27 cellular contexts compared by ENCODE assay signal in the genomic region with DNA sequence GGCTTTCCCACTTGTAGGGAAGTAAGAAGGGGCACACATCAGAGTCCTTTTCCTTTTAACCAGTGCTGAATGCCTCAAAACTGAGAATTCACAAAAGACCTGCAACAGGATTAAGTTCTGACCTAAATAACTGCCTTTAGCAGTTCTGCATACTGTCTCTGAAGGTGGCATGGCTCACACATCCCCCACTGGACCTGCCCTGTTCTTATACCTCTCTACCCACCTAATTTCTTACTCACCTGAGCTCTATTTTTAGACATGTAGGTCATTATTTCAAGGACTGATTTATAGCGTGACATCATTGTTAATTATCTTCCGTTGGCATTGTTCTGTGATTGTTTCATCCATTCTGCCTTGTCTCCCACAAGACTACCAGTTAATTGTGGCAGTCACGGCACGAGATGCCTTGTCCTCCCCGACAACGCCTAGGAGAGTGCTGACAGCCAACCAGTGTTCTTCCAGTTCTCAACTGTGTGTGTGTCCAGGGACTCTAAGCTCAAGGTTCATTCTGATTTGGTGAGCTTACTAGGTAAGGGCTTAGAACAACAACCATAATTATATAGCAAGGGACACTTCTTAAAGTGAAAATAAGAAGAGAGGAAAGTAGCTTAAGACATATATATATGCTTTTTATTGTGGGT. TPM values are rescaled to one million over a fixed set of nuclear protein-coding genes. Genes with fewer than 3 reads are reported as not detected.
DNase-seq lines count a peak whose midpoint lies in the region; ATAC-seq and TF ChIP-seq lines count a peak whose summit lies in the region.
"Had no signal": no experiment of that assay in that cellular context is flagged by ENCODE, and none has a peak within 500 bp of the region (broad histone marks: within the 10 kb centered on the region; RNA-seq: fewer than 3 reads in every experiment).

No MANE protein-coding gene starts in this region.

- no peaks in the 10 kb centered on the region for H3K27me3 ChIP-seq in transverse colon
- H3K27me3 ChIP-seq: body of pancreas, right lobe of liver, uterus had no signal

- TF ChIP-seq POLR2A in transverse colon (IDR thresholded peaks at IDR 0.05), result no peak

- peak; percentile 1 for DNase-seq in NCI-H2227 (lab: John Stamatoyannopoulos, UW; ENCODE audit: unreplicated experiment)
- DNase-seq in NCI-H2227 treated with DMSO at 0.1 percent for 48 hours (lab: John Stamatoyannopoulos, UW), result no peak
- peak; percentile 87 for DNase-seq in NCI-H748 treated with DMSO at 0.1 percent for 48 hours (lab: John Stamatoyannopoulos, UW)
- DNase-seq in left colon, result peak; percentile 34 to 73
- DNase-seq in transverse colon, result peak; percentile 63
- DNase-seq in cerebellar nuclear complex (lab: John Stamatoyannopoulos, UW), result no peak
- DNase-seq: activated B cell treated with CpG ODN at 0.5 μM for 24 hours; activated CD4-positive, alpha-beta T cell treated with anti-CD3 and anti-CD28 coated beads, Interleukin-2, amount 50 U/mL, for 1 hour; activated CD8-positive, alpha-beta memory T cell treated with anti-CD3 and anti-CD28 coated beads, Interleukin-2, amount 10 ng/mL, durations not matched to agents 7 days and 5 days; activated T-cell treated with anti-CD3 and anti-CD28 coated beads, Interleukin-2, amount 50 U/mL, for 48 hours; body of pancreas; CD4-positive, CD25-positive, alpha-beta regulatory T cell; EL; GM23248; NCI-H1092; NCI-H2107; NCI-H510A; right lobe of liver; SHP77 treated with DMSO at 0.1 percent for 48 hours; stimulated activated CD4-positive, alpha-beta T cell treated with anti-CD3 and anti-CD28 coated beads, Interleukin-4, amount 100 ng/mL, for 24 hours; T-helper 9 cell; uterus had no signal

- in situ Hi-C loops in transverse colon (cut with MboI; ENCODE audit: low pct_ligation_motif_present in 1 of 4, low pct_unique_long_range_greater_than_20kb in 1 of 4, low sequenced_read_pairs in 3 of 4), result no loop called here

- WGBS in transverse colon (ENCODE audit: low coverage in 1 of 2), 2 donors, result 52 to 60% methylated on average over 1 to 6 of the region's 6 CpGs

- H3K4me3 ChIP-seq in transverse colon, result no peak overlapping the region
- H3K4me3 ChIP-seq: body of pancreas, GM12878, GM23248, right lobe of liver, uterus had no signal

- intact Hi-C loops in left colon (cut with DNase I, micrococcal nuclease), result no loop called here
- intact Hi-C loops in transverse colon (cut with DNase I; ENCODE audit: low total_unique reads), result no loop called here

- H3K27ac ChIP-seq in transverse colon, result peak overlapping the region in 3 of 4 donors; percentile 29 to 53 (median 50)
- H3K27ac ChIP-seq: body of pancreas, GM23248, right lobe of liver, uterus had no signal

- peaks cover 0 to 3% (median 1%) of the 10 kb centered on the region in 4 donors for H3K4me1 ChIP-seq in transverse colon
- H3K4me1 ChIP-seq: body of pancreas, right lobe of liver, uterus had no signal

- ATAC-seq in left colon (peak; percentile 97), HG02852 (IDR thresholded peaks at IDR 0.05; ENCODE audit: unreplicated experiment) (no peak), HG02759 (IDR thresholded peaks at IDR 0.05; ENCODE audit: unreplicated experiment) (no peak)
- ATAC-seq: activated CD8-positive, alpha-beta memory T cell treated with anti-CD3 and anti-CD28 coated beads, Interleukin-2, amount 10 ng/mL, durations not matched to agents 7 days and 5 days; body of pancreas; GM12878; Panc1; stimulated activated memory B cell treated with anti-CD40 and anti-IgM and Interleukin-4, amounts not matched to agents 10 μg/mL and 1 μg/mL and 100 μg/mL, for 72 hours had no signal

- no peak for TF ChIP-seq EP300 in transverse colon (IDR thresholded peaks at IDR 0.05; ENCODE audit: low read depth)

- H3K36me3 ChIP-seq in transverse colon, result no peaks in the 10 kb centered on the region
- H3K36me3 ChIP-seq: right lobe of liver, uterus had no signal

- TF ChIP-seq CTCF in transverse colon (IDR thresholded peaks at IDR 0.05), result no peak

- H3K9me3 ChIP-seq in transverse colon, result no peaks in the 10 kb centered on the region
- H3K9me3 ChIP-seq: body of pancreas, right lobe of liver, uterus had no signal

RNA-seq across cellular contexts. Expression of a gene that starts 27.2 kb away (rescaled TPM):
- 10 to 100 TPM; 46.8 to 60.7 TPM for total RNA-seq in left colon
- total RNA-seq in transverse colon, result 10 to 100 TPM in 3 of 4 donors, 1 to 10 TPM in 1; 8.8 to 77.1 (median 60.0) TPM

Comparison
In these comparisons a context has a peak if more than half of its experiments do, and no peak if none do; other contexts are left out.
1. DNase-seq: peak in NCI-H2227 (single experiment), NCI-H748 treated with DMSO at 0.1 percent for 48 hours (single experiment), left colon (2 of 2) and transverse colon (single experiment); none in NCI-H2227 treated with DMSO at 0.1 percent for 48 hours (single experiment) and cerebellar nuclear complex (0 of 2).